13 cellular contexts compared by ENCODE assay signal in genomic region chr16:76899767-76900166, GRCh38.
DNase-seq lines count a peak whose midpoint lies in the region; ATAC-seq and TF ChIP-seq lines count a peak whose summit lies in the region.
"Had no signal": no experiment of that assay in that cellular context is flagged by ENCODE, and none has a peak within 500 bp of the region (broad histone marks: within the 10 kb centered on the region; RNA-seq: fewer than 3 reads in every experiment).

No MANE protein-coding gene starts in this region.

- H3K4me1 ChIP-seq in hepatocyte (ENCODE audit: insufficient read depth) (no peaks in the 10 kb centered on the region), mesenchymal stem cell (ENCODE audit: control insufficient read depth, insufficient read depth, low read depth, low read length) (peaks cover 4% of the 10 kb centered on the region), spleen (no peaks in the 10 kb centered on the region)
- H3K4me1 ChIP-seq: HAP-1 had no signal

- H3K27me3 ChIP-seq in hepatocyte, result no peaks in the 10 kb centered on the region
- no peaks in the 10 kb centered on the region for H3K27me3 ChIP-seq in mesenchymal stem cell (ENCODE audit: control insufficient read depth in 1 of 2, insufficient read depth in 1 of 2, low read length in 2 of 2)
- no peaks in the 10 kb centered on the region for H3K27me3 ChIP-seq in spleen (replicated peaks in 1 of 7)

- H3K4me3 ChIP-seq in hepatocyte, result no peak overlapping the region
- no peak overlapping the region for H3K4me3 ChIP-seq in mesenchymal stem cell (ENCODE audit: insufficient read depth in 1 of 2, low read depth in 1 of 2, low read length in 2 of 2)
- no peak overlapping the region for H3K4me3 ChIP-seq in spleen
- H3K4me3 ChIP-seq: HAP-1 had no signal

- no peak for ATAC-seq in GM19467 (IDR thresholded peaks at IDR 0.05; ENCODE audit: unreplicated experiment)

- H4K8ac ChIP-seq in mesenchymal stem cell (ENCODE audit: low read length), result no peak overlapping the region

- H3K18ac ChIP-seq in mesenchymal stem cell (ENCODE audit: low read depth in 1 of 2, low read length in 2 of 2), result no peak overlapping the region

- no peaks in the 10 kb centered on the region for H3K36me3 ChIP-seq in hepatocyte (replicated peaks; ENCODE audit: insufficient read depth, low read depth)
- no peaks in the 10 kb centered on the region for H3K36me3 ChIP-seq in mesenchymal stem cell (ENCODE audit: control insufficient read depth in 1 of 2, insufficient read depth in 2 of 2, low read depth in 1 of 2, low read length in 2 of 2)
- H3K36me3 ChIP-seq in spleen, result no peaks in the 10 kb centered on the region
- H3K36me3 ChIP-seq: HAP-1 had no signal

- no peak overlapping the region for H3K9ac ChIP-seq in mesenchymal stem cell (ENCODE audit: low read length)

- no peaks in the 10 kb centered on the region for H3K79me2 ChIP-seq in hepatocyte

- no peaks in the 10 kb centered on the region for H3K9me2 ChIP-seq in hepatocyte (replicated peaks; ENCODE audit: insufficient read depth)

- no peaks in the 10 kb centered on the region for H3K79me1 ChIP-seq in mesenchymal stem cell (replicated peaks; ENCODE audit: low read length, poor library complexity, severe bottlenecking)

- no peak overlapping the region for H3K4ac ChIP-seq in mesenchymal stem cell (ENCODE audit: low read depth in 1 of 2, low read length in 2 of 2)

- H2BK15ac ChIP-seq in mesenchymal stem cell (ENCODE audit: low read depth, poor library complexity, severe bottlenecking), result no peak overlapping the region

- H2AK5ac ChIP-seq in mesenchymal stem cell (ENCODE audit: low read length, severe bottlenecking), result no peak overlapping the region

- H4K20me1 ChIP-seq in hepatocyte (ENCODE audit: insufficient read depth, poor library complexity, severe bottlenecking), result no peaks in the 10 kb centered on the region

- no peak overlapping the region for H2BK5ac ChIP-seq in mesenchymal stem cell (ENCODE audit: low read depth, low read length, poor library complexity, severe bottlenecking)

- in situ Hi-C loops in Caki2 (cut with HindIII; ENCODE audit: low pct_unique_long_range_greater_than_20kb, low sequenced_read_pairs), result no loop called here

- no peak for TF ChIP-seq POLR2A in spleen (IDR thresholded peaks at IDR 0.05)

- H2BK12ac ChIP-seq in mesenchymal stem cell (ENCODE audit: low read length in 2 of 2), result no peak overlapping the region

- H3K4me2 ChIP-seq in hepatocyte, result peak overlapping the region; percentile 44
- H3K4me2 ChIP-seq in mesenchymal stem cell (ENCODE audit: low read length, poor library complexity, severe bottlenecking), result no peak overlapping the region

- TF ChIP-seq CTCF in hepatocyte (IDR thresholded peaks at IDR 0.05; ENCODE audit: poor library complexity), result no peak
- no peak for TF ChIP-seq CTCF in spleen (IDR thresholded peaks at IDR 0.05 in 8 of 11, conservative IDR thresholded peaks at IDR 0.05 in 3 of 11)

- H2AFZ ChIP-seq in hepatocyte, result no peak overlapping the region
- H2AFZ ChIP-seq in mesenchymal stem cell (ENCODE audit: low read depth, low read length), result no peak overlapping the region

- intact Hi-C loops in spleen (cut with DNase I; ENCODE audit: low total_unique reads), result loop anchor here (10.0 kb wide), 1 partner anchor 65 kb away; no protein-coding TSS in a partner anchor

- H3K9me3 ChIP-seq in hepatocyte (ENCODE audit: low read depth) (no peaks in the 10 kb centered on the region), mesenchymal stem cell (ENCODE audit: control insufficient read depth, low read length) (peaks cover 6% of the 10 kb centered on the region), spleen (peaks cover 0 to 5% (median 0%) of the 10 kb centered on the region in 8 donors)
- H3K9me3 ChIP-seq: HAP-1 had no signal

- no peak overlapping the region for H3K23ac ChIP-seq in mesenchymal stem cell (ENCODE audit: low read length in 2 of 2)

- no peak overlapping the region for H2BK120ac ChIP-seq in mesenchymal stem cell (ENCODE audit: low read depth, low read length)

- peak; percentile 67 for DNase-seq in Caki2 (ENCODE audit: low read depth)
- DNase-seq in hepatocyte (ENCODE audit: low spot score), result no peak
- DNase-seq in mesenchymal stem cell, result no peak
- no peak for DNase-seq in spleen
- DNase-seq in GM03348 (ENCODE audit: low spot score), result no peak
- DNase-seq in activated gamma-delta T cell treated with Interleukin-2 at 50 U/mL for 16 hours, result no peak
- DNase-seq: C1 segment of cervical spinal cord; CD4-positive, alpha-beta T cell; DMS153; DMS79 treated with DMSO at 0.1 percent for 48 hours; EL had no signal

- H3K27ac ChIP-seq in hepatocyte, result peak overlapping the region; percentile 81
- peak overlapping the region; percentile 97 for H3K27ac ChIP-seq in mesenchymal stem cell (ENCODE audit: low read length, poor library complexity, severe bottlenecking)
- peak overlapping the region in 5 of 8 donors; percentile 1 to 48 (median 36) for H3K27ac ChIP-seq in spleen

- no peak overlapping the region for H4K91ac ChIP-seq in mesenchymal stem cell (ENCODE audit: low read length)

- no peak overlapping the region for H3K14ac ChIP-seq in mesenchymal stem cell (ENCODE audit: low read length in 2 of 2)

Comparison
In these comparisons a context has a peak if more than half of its experiments do, and no peak if none do; other contexts are left out.
1. H3K27ac ChIP-seq: peak in every context shown above with its lines; median percentile 97 in mesenchymal stem cell; 81 in hepatocyte; 36 in spleen.